In genomic region chrX:129512409-129512808, GRCh38 we compare ENCODE assay signal across 26 cellular contexts.
"Had no signal": no experiment of that assay in that cellular context is flagged by ENCODE, and none has a peak within 500 bp of the region (broad histone marks: within the 10 kb centered on the region; RNA-seq: fewer than 3 reads in every experiment).

No MANE protein-coding gene starts in this region.

- ATAC-seq: activated CD8-positive, alpha-beta T cell treated with anti-CD3 and anti-CD28 coated beads for 36 hours; activated T-cell treated with anti-CD3 and anti-CD28 coated beads, Interleukin-2, amount 50 U/mL, for 4 hours; activated T-helper 17 cell treated with anti-CD3 and anti-CD28 coated beads, Interleukin-2, amount 50 U/mL, for 72 hours; esophagus mucosa; heart left ventricle; left lung; lower lobe of right lung; natural killer cell; stimulated activated memory B cell treated with anti-CD40 and anti-IgM and Interleukin-4, amounts not matched to agents 10 μg/mL and 1 μg/mL and 100 μg/mL, for 72 hours had no signal

- H3K27ac ChIP-seq: brain microvascular endothelial cell, heart left ventricle, left lung, lower lobe of right lung, sigmoid colon, stomach, suprapubic skin, tibial artery had no signal

- H3K4me1 Mint-ChIP-seq: activated B cell treated with CpG ODN at 0.5 μM for 24 hours; activated T-helper 17 cell treated with anti-CD3 and anti-CD28 coated beads, Interleukin-2, amount 50 U/mL, for 72 hours; natural killer cell; stimulated activated memory B cell treated with anti-CD40 and anti-IgM and Interleukin-4, amounts not matched to agents 10 μg/mL and 1 μg/mL and 100 μg/mL, for 72 hours had no signal

- H3K4me3 ChIP-seq: heart left ventricle, left lung, lower lobe of right lung, sigmoid colon, stomach, suprapubic skin, tibial artery had no signal

- H3K27me3 Mint-ChIP-seq: activated CD8-positive, alpha-beta T cell treated with anti-CD3 and anti-CD28 coated beads for 36 hours had no signal

- H3K27me3 ChIP-seq: brain microvascular endothelial cell, left lung, sigmoid colon, stomach, suprapubic skin, tibial artery had no signal

- H3K36me3 ChIP-seq: left lung had no signal

- H3K9me3 Mint-ChIP-seq: activated B cell treated with CpG ODN at 0.5 μM for 24 hours; activated CD8-positive, alpha-beta T cell treated with anti-CD3 and anti-CD28 coated beads for 36 hours; activated T-cell treated with anti-CD3 and anti-CD28 coated beads, Interleukin-2, amount 50 U/mL, for 4 hours; activated T-helper 17 cell treated with anti-CD3 and anti-CD28 coated beads, Interleukin-2, amount 50 U/mL, for 72 hours; natural killer cell; stimulated activated memory B cell treated with anti-CD40 and anti-IgM and Interleukin-4, amounts not matched to agents 10 μg/mL and 1 μg/mL and 100 μg/mL, for 72 hours; T-helper 1 cell treated with Interleukin-12 subunit alpha and Interleukin-12 subunit beta and Interleukin-4 antibody, amounts not matched to agents 30 μg/mL and 1 μg/mL, for 36 hours had no signal

- H3K9me3 ChIP-seq: heart left ventricle, left lung, lower lobe of right lung, sigmoid colon, stomach, suprapubic skin, tibial artery had no signal

- H3K4me3 Mint-ChIP-seq: activated B cell treated with CpG ODN at 0.5 μM for 24 hours; activated CD8-positive, alpha-beta T cell treated with anti-CD3 and anti-CD28 coated beads for 36 hours; activated T-cell treated with anti-CD3 and anti-CD28 coated beads, Interleukin-2, amount 50 U/mL, for 4 hours; activated T-helper 17 cell treated with anti-CD3 and anti-CD28 coated beads, Interleukin-2, amount 50 U/mL, for 72 hours; natural killer cell; stimulated activated memory B cell treated with anti-CD40 and anti-IgM and Interleukin-4, amounts not matched to agents 10 μg/mL and 1 μg/mL and 100 μg/mL, for 72 hours; T-helper 1 cell treated with Interleukin-12 subunit alpha and Interleukin-12 subunit beta and Interleukin-4 antibody, amounts not matched to agents 30 μg/mL and 1 μg/mL, for 36 hours had no signal

- H3K36me3 Mint-ChIP-seq: natural killer cell; stimulated activated memory B cell treated with anti-CD40 and anti-IgM and Interleukin-4, amounts not matched to agents 10 μg/mL and 1 μg/mL and 100 μg/mL, for 72 hours had no signal

- H3K27ac Mint-ChIP-seq: activated B cell treated with CpG ODN at 0.5 μM for 24 hours; activated CD8-positive, alpha-beta T cell treated with anti-CD3 and anti-CD28 coated beads for 36 hours; activated T-helper 17 cell treated with anti-CD3 and anti-CD28 coated beads, Interleukin-2, amount 50 U/mL, for 72 hours; natural killer cell; stimulated activated memory B cell treated with anti-CD40 and anti-IgM and Interleukin-4, amounts not matched to agents 10 μg/mL and 1 μg/mL and 100 μg/mL, for 72 hours; T-helper 1 cell treated with Interleukin-12 subunit alpha and Interleukin-12 subunit beta and Interleukin-4 antibody, amounts not matched to agents 30 μg/mL and 1 μg/mL, for 36 hours had no signal

- DNase-seq: activated B cell treated with CpG ODN at 0.5 μM for 24 hours; activated CD4-positive, alpha-beta T cell treated with anti-CD3 and anti-CD28 coated beads, Interleukin-2, amount 50 U/mL, for 1 hour; activated CD8-positive, alpha-beta T cell treated with anti-CD3 and anti-CD28 coated beads for 36 hours; activated gamma-delta T cell treated with Interleukin-2 at 50 U/mL for 16 hours; activated naive CD4-positive, alpha-beta T cell treated with anti-CD3 and anti-CD28 coated beads, Interleukin-2, amount 50 U/mL, for 16 hours; activated T-cell treated with anti-CD3 and anti-CD28 coated beads, Interleukin-2, amount 50 U/mL, for 4 hours; amniotic stem cell; brain microvascular endothelial cell; foreskin fibroblast; heart left ventricle; kidney glomerular epithelial cell; left lung; lower lobe of right lung; mesenchymal stem cell; natural killer cell; sigmoid colon; small intestine; stimulated activated CD4-positive, alpha-beta T cell treated with anti-CD3 and anti-CD28 coated beads, Interleukin-4, amount 100 ng/mL, for 24 hours; stomach; T-helper 9 cell; tibial artery had no signal

- H3K4me1 ChIP-seq: left lung, lower lobe of right lung, sigmoid colon, stomach, suprapubic skin, tibial artery had no signal
